ENCODE assay signal across 13 cellular contexts in genomic region chr1:109777436-109777835, GRCh38. TPM values are rescaled to one million over a fixed set of nuclear protein-coding genes. Genes with fewer than 3 reads are reported as not detected.
DNase-seq lines count a peak whose midpoint lies in the region; ATAC-seq and TF ChIP-seq lines count a peak whose summit lies in the region.
"Had no signal": no experiment of that assay in that cellular context is flagged by ENCODE, and none has a peak within 500 bp of the region (broad histone marks: within the 10 kb centered on the region; RNA-seq: fewer than 3 reads in every experiment).

No MANE protein-coding gene starts in this region.

- H3K4me3 Mint-ChIP-seq in natural killer cell treated with Interleukin-12 subunit alpha and Interleukin-12 subunit beta and Interleukin-15 and Interleukin-18, amount 100 ng/mL, for 72 hours = no peak overlapping the region
- H3K4me3 Mint-ChIP-seq in natural killer cell = no peak overlapping the region
- H3K4me3 Mint-ChIP-seq: activated naive CD4-positive, alpha-beta T cell treated with anti-CD3 and anti-CD28 coated beads, Interleukin-2, amount 10 ng/mL, durations not matched to agents 7 days and 5 days; naive B cell had no signal

- no peaks in the 10 kb centered on the region for H3F3A ChIP-seq in neural cell (ENCODE audit: insufficient read depth, low read length, poor library complexity, severe bottlenecking)

- H3K36me3 Mint-ChIP-seq in natural killer cell treated with Interleukin-12 subunit alpha and Interleukin-12 subunit beta and Interleukin-15 and Interleukin-18, amount 100 ng/mL, for 72 hours = peaks cover 8% of the 10 kb centered on the region
- no peaks in the 10 kb centered on the region for H3K36me3 Mint-ChIP-seq in natural killer cell
- H3K36me3 Mint-ChIP-seq: activated naive CD4-positive, alpha-beta T cell treated with anti-CD3 and anti-CD28 coated beads, Interleukin-2, amount 10 ng/mL, durations not matched to agents 7 days and 5 days had no signal

- H2AFZ ChIP-seq in neural cell (ENCODE audit: low read depth, low read length) = peak overlapping the region; percentile 33

- no peak overlapping the region for H3K4me2 ChIP-seq in neural cell (ENCODE audit: low read length)

- intact Hi-C loops in natural killer cell (cut with micrococcal nuclease) = loop anchor here (1.0 kb wide), 1 partner anchor 207 kb away; the partner anchor contains the start of gene AHCYL1

- H3K27me3 Mint-ChIP-seq in natural killer cell treated with Interleukin-12 subunit alpha and Interleukin-12 subunit beta and Interleukin-15 and Interleukin-18, amount 100 ng/mL, for 72 hours = peaks cover 15 to 22% of the 10 kb centered on the region in 2 donors
- peaks cover 21 to 38% of the 10 kb centered on the region in 2 donors for H3K27me3 Mint-ChIP-seq in natural killer cell (ENCODE audit: low read depth in 2 of 2)

- H3K27me3 ChIP-seq in neural cell (ENCODE audit: insufficient read depth, low read depth, low read length) = no peaks in the 10 kb centered on the region
- no peaks in the 10 kb centered on the region for H3K27me3 ChIP-seq in WERI-Rb-1 (ENCODE audit: insufficient read depth, low read depth, severe bottlenecking)

- H3K9ac ChIP-seq in neural cell (ENCODE audit: low read length) = no peak overlapping the region

- no peaks in the 10 kb centered on the region for H3K36me3 ChIP-seq in neural cell (ENCODE audit: insufficient read depth, low read length)
- no peaks in the 10 kb centered on the region for H3K36me3 ChIP-seq in WERI-Rb-1

- no peak for TF ChIP-seq RAD21 in neural cell (conservative IDR thresholded peaks at IDR 0.05)

- H3K27ac ChIP-seq in coronary artery (peak overlapping the region in 1 of 2 donors; percentile 70), neural cell (ENCODE audit: low read length) (no peak overlapping the region), WERI-Rb-1 (no peak overlapping the region)

- no peaks in the 10 kb centered on the region for H3K9me2 ChIP-seq in neural cell (ENCODE audit: insufficient read depth, low read length)

- peaks cover 4 to 7% of the 10 kb centered on the region in 2 donors for H3K4me1 Mint-ChIP-seq in natural killer cell treated with Interleukin-12 subunit alpha and Interleukin-12 subunit beta and Interleukin-15 and Interleukin-18, amount 100 ng/mL, for 72 hours (ENCODE audit: low read depth in 2 of 2)
- peaks cover 0 to 8% of the 10 kb centered on the region in 2 donors for H3K4me1 Mint-ChIP-seq in natural killer cell

- TF ChIP-seq EP300 in neural cell (conservative IDR thresholded peaks at IDR 0.05; ENCODE audit: poor library complexity, severe bottlenecking) = no peak

- H3K9me3 ChIP-seq in neural cell (ENCODE audit: low read length) (peaks cover 4% of the 10 kb centered on the region), WERI-Rb-1 (ENCODE audit: severe bottlenecking) (no peaks in the 10 kb centered on the region)

- no peaks in the 10 kb centered on the region for H3K9me3 Mint-ChIP-seq in natural killer cell treated with Interleukin-12 subunit alpha and Interleukin-12 subunit beta and Interleukin-15 and Interleukin-18, amount 100 ng/mL, for 72 hours
- H3K9me3 Mint-ChIP-seq in natural killer cell = no peaks in the 10 kb centered on the region

- DNase-seq in natural killer cell treated with Interleukin-12 subunit alpha and Interleukin-12 subunit beta and Interleukin-15 and Interleukin-18, amount 100 ng/mL, for 72 hours (ENCODE audit: low spot score) = peak; percentile 37
- DNase-seq in natural killer cell (no peak), coronary artery (ENCODE audit: low spot score) (peak; percentile 59), KG1 (lab: John Stamatoyannopoulos, UW) (no peak), WERI-Rb-1 (no peak)
- DNase-seq: NCI-H1417 treated with DMSO at 0.1 percent for 48 hours had no signal

- H4K20me1 ChIP-seq in neural cell (ENCODE audit: insufficient read depth) = no peaks in the 10 kb centered on the region

- H3K4me3 ChIP-seq in coronary artery (no peak overlapping the region), neural cell (ENCODE audit: low read length) (no peak overlapping the region), WERI-Rb-1 (ENCODE audit: low read depth, low read length) (no peak overlapping the region)

- TF ChIP-seq CTCF in natural killer cell (IDR thresholded peaks at IDR 0.05) (no peak), coronary artery (IDR thresholded peaks at IDR 0.05) (no peak), neural cell (IDR thresholded peaks at IDR 0.05; ENCODE audit: poor library complexity, severe bottlenecking) (no peak), WERI-Rb-1 (IDR thresholded peaks at IDR 0.05; ENCODE audit: low read depth, low read length) (no peak)

- H3K27ac Mint-ChIP-seq in natural killer cell treated with Interleukin-12 subunit alpha and Interleukin-12 subunit beta and Interleukin-15 and Interleukin-18, amount 100 ng/mL, for 72 hours = peak overlapping the region; percentile 28 to 31
- no peak overlapping the region for H3K27ac Mint-ChIP-seq in natural killer cell
- H3K27ac Mint-ChIP-seq: activated naive CD4-positive, alpha-beta T cell treated with anti-CD3 and anti-CD28 coated beads, Interleukin-2, amount 10 ng/mL, durations not matched to agents 7 days and 5 days had no signal

- H3K79me2 ChIP-seq in neural cell (replicated peaks; ENCODE audit: insufficient read depth, low read length) = no peaks in the 10 kb centered on the region

- ATAC-seq in natural killer cell treated with Interleukin-12 subunit alpha and Interleukin-12 subunit beta and Interleukin-15 and Interleukin-18, amount 100 ng/mL, for 72 hours = no peak
- no peak for ATAC-seq in natural killer cell
- no peak for ATAC-seq in GM21717 (IDR thresholded peaks at IDR 0.05; ENCODE audit: unreplicated experiment)
- ATAC-seq in HG02973 (IDR thresholded peaks at IDR 0.05; ENCODE audit: unreplicated experiment) = no peak

TF ChIP-seq in neural cell, 6 proteins besides CTCF, POLR2A, EP300 and RAD21:
- TF ChIP-seq MXI1 (conservative IDR thresholded peaks at IDR 0.05; ENCODE audit: poor library complexity, severe bottlenecking) = no peak
- no peak for TF ChIP-seq POLR2AphosphoS5 (IDR thresholded peaks at IDR 0.05)
- no peak for TF ChIP-seq TAF1 (IDR thresholded peaks at IDR 0.05; ENCODE audit: low read depth)

RNA-seq across cellular contexts. Expression of gene EPS8L3, which starts 13.7 kb away (rescaled TPM):
- not detected for total RNA-seq in natural killer cell treated with Interleukin-12 subunit alpha and Interleukin-12 subunit beta and Interleukin-15 and Interleukin-18, amount 100 ng/mL, for 72 hours
- under 1 TPM in 1 of 3 donors, not detected in 2; 0.47 TPM for total RNA-seq in natural killer cell
- polyA plus RNA-seq in neural cell = not detected in 2 replicates
- not detected in 2 replicates for polyA minus RNA-seq in neural cell
- total RNA-seq: Daoy, SK-MEL-5 had no signal

RNA-seq across cellular contexts. Expression of gene GSTM3, which starts 36.6 kb away (rescaled TPM):
- total RNA-seq in natural killer cell treated with Interleukin-12 subunit alpha and Interleukin-12 subunit beta and Interleukin-15 and Interleukin-18, amount 100 ng/mL, for 72 hours = 1 to 10 TPM; 2.3 to 4.0 TPM
- 1 to 10 TPM; 1.7 to 3.0 (median 3.0) TPM for total RNA-seq in natural killer cell
- polyA plus RNA-seq in neural cell = 150 and 195 TPM in 2 replicates
- polyA minus RNA-seq in neural cell = 59.6 and 62.4 TPM in 2 replicates

Comparison
In these comparisons a context has a peak if more than half of its experiments do, and no peak if none do; other contexts are left out.
1. DNase-seq: peak in natural killer cell treated with Interleukin-12 subunit alpha and Interleukin-12 subunit beta and Interleukin-15 and Interleukin-18, amount 100 ng/mL, for 72 hours (single experiment) and coronary artery (single experiment); none in natural killer cell (single experiment), KG1 (single experiment) and WERI-Rb-1 (single experiment).
2. H3K27ac Mint-ChIP-seq: peak in natural killer cell treated with Interleukin-12 subunit alpha and Interleukin-12 subunit beta and Interleukin-15 and Interleukin-18, amount 100 ng/mL, for 72 hours (2 of 2); none in natural killer cell (0 of 2).